ENCODE assay signal across 10 cellular contexts in genomic region chrX:106613277-106613676, GRCh38. TPM values are rescaled to one million over a fixed set of nuclear protein-coding genes. Genes with fewer than 3 reads are reported as not detected.
DNase-seq lines count a peak whose midpoint lies in the region; ATAC-seq and TF ChIP-seq lines count a peak whose summit lies in the region.
"Had no signal": no experiment of that assay in that cellular context is flagged by ENCODE, and none has a peak within 500 bp of the region (broad histone marks: within the 10 kb centered on the region; RNA-seq: fewer than 3 reads in every experiment).

No MANE protein-coding gene starts in this region.

- peak overlapping the region; percentile 80 for H3K4me3 Mint-ChIP-seq in activated naive CD4-positive, alpha-beta T cell treated with anti-CD3 and anti-CD28 coated beads, Interleukin-2, amount 10 ng/mL, durations not matched to agents 7 days and 5 days
- peak overlapping the region; percentile 84 for H3K4me3 Mint-ChIP-seq in activated CD4-positive, alpha-beta memory T cell treated with anti-CD3 and anti-CD28 coated beads for 36 hours
- peak overlapping the region; percentile 83 to 97 for H3K4me3 Mint-ChIP-seq in stimulated activated naive B cell treated with anti-CD40 and anti-IgM and Interleukin-4, amounts not matched to agents 10 μg/mL and 1 μg/mL and 100 μg/mL, for 72 hours

- H3K4me1 Mint-ChIP-seq in activated naive CD4-positive, alpha-beta T cell treated with anti-CD3 and anti-CD28 coated beads, Interleukin-2, amount 10 ng/mL, durations not matched to agents 7 days and 5 days, result peaks cover 24% of the 10 kb centered on the region
- H3K4me1 Mint-ChIP-seq in activated CD4-positive, alpha-beta memory T cell treated with anti-CD3 and anti-CD28 coated beads for 36 hours (ENCODE audit: low read depth), result peaks cover 23% of the 10 kb centered on the region
- H3K4me1 Mint-ChIP-seq in stimulated activated naive B cell treated with anti-CD40 and anti-IgM and Interleukin-4, amounts not matched to agents 10 μg/mL and 1 μg/mL and 100 μg/mL, for 72 hours, result peaks cover 3 to 11% of the 10 kb centered on the region in 2 donors

- no peaks in the 10 kb centered on the region for H3K27me3 Mint-ChIP-seq in activated naive CD4-positive, alpha-beta T cell treated with anti-CD3 and anti-CD28 coated beads, Interleukin-2, amount 10 ng/mL, durations not matched to agents 7 days and 5 days
- H3K27me3 Mint-ChIP-seq in activated CD4-positive, alpha-beta memory T cell treated with anti-CD3 and anti-CD28 coated beads for 36 hours, result no peaks in the 10 kb centered on the region
- H3K27me3 Mint-ChIP-seq in stimulated activated naive B cell treated with anti-CD40 and anti-IgM and Interleukin-4, amounts not matched to agents 10 μg/mL and 1 μg/mL and 100 μg/mL, for 72 hours, result no peaks in the 10 kb centered on the region

- no peak for ATAC-seq in stimulated activated naive B cell treated with anti-CD40 and anti-IgM and Interleukin-4, amounts not matched to agents 10 μg/mL and 1 μg/mL and 100 μg/mL, for 72 hours (replicated peaks)
- no peak for ATAC-seq in HG03280 (IDR thresholded peaks at IDR 0.05; ENCODE audit: unreplicated experiment)

- POLR2A ChIA-PET in activated CD4-positive, alpha-beta memory T cell treated with anti-CD3 and anti-CD28 coated beads for 36 hours (lab: Charles Lee), result no interaction called here

- no peak overlapping the region for H3K9ac ChIP-seq in iPS-18a (ENCODE audit: low read length)

- no peak for DNase-seq in activated naive CD4-positive, alpha-beta T cell treated with anti-CD3 and anti-CD28 coated beads, Interleukin-2, amount 10 ng/mL, durations not matched to agents 7 days and 5 days
- DNase-seq in activated naive CD4-positive, alpha-beta T cell treated with Interleukin-2 at 50 U/mL for 16 hours, result no peak
- DNase-seq in activated CD4-positive, alpha-beta memory T cell treated with anti-CD3 and anti-CD28 coated beads for 36 hours, result no peak
- no peak for DNase-seq in stimulated activated naive B cell treated with anti-CD40 and anti-IgM and Interleukin-4, amounts not matched to agents 10 μg/mL and 1 μg/mL and 100 μg/mL, for 72 hours
- DNase-seq in GM10266 (ENCODE audit: extremely low spot score), result no peak
- DNase-seq in putamen (ENCODE audit: low spot score), result no peak
- DNase-seq: NCI-H1694, Right ventricle myocardium superior had no signal

- H3K36me3 Mint-ChIP-seq in activated naive CD4-positive, alpha-beta T cell treated with anti-CD3 and anti-CD28 coated beads, Interleukin-2, amount 10 ng/mL, durations not matched to agents 7 days and 5 days, result no peaks in the 10 kb centered on the region
- no peaks in the 10 kb centered on the region for H3K36me3 Mint-ChIP-seq in activated CD4-positive, alpha-beta memory T cell treated with anti-CD3 and anti-CD28 coated beads for 36 hours
- no peaks in the 10 kb centered on the region for H3K36me3 Mint-ChIP-seq in stimulated activated naive B cell treated with anti-CD40 and anti-IgM and Interleukin-4, amounts not matched to agents 10 μg/mL and 1 μg/mL and 100 μg/mL, for 72 hours

- no peaks in the 10 kb centered on the region for H3K36me3 ChIP-seq in iPS-18a (ENCODE audit: control insufficient read depth, low read depth, low read length)

- CTCF ChIA-PET in activated naive CD4-positive, alpha-beta T cell treated with anti-CD3 and anti-CD28 coated beads, Interleukin-2, amount 10 ng/mL, durations not matched to agents 7 days and 5 days (lab: Charles Lee), result interaction anchor here (1.7 kb wide), 1 partner anchor 133 kb away, joined by 9 read pairs; no protein-coding TSS in a partner anchor
- CTCF ChIA-PET in activated CD4-positive, alpha-beta memory T cell treated with anti-CD3 and anti-CD28 coated beads for 36 hours (lab: Charles Lee), result interaction anchor here (0.8 to 1.6 kb wide), 2 partner anchors 132 to 135 kb away, joined by 3 to 5 read pairs; no protein-coding TSS in a partner anchor

- H3K27ac ChIP-seq in iPS-18a (ENCODE audit: low read length), result no peak overlapping the region

- peaks cover 12% of the 10 kb centered on the region for H3K4me1 ChIP-seq in iPS-18a (ENCODE audit: control insufficient read depth, low read depth, low read length)

- no peak overlapping the region for H3K27ac Mint-ChIP-seq in activated naive CD4-positive, alpha-beta T cell treated with anti-CD3 and anti-CD28 coated beads, Interleukin-2, amount 10 ng/mL, durations not matched to agents 7 days and 5 days
- H3K27ac Mint-ChIP-seq in activated CD4-positive, alpha-beta memory T cell treated with anti-CD3 and anti-CD28 coated beads for 36 hours, result no peak overlapping the region
- H3K27ac Mint-ChIP-seq in stimulated activated naive B cell treated with anti-CD40 and anti-IgM and Interleukin-4, amounts not matched to agents 10 μg/mL and 1 μg/mL and 100 μg/mL, for 72 hours, result no peak overlapping the region

- peaks cover 23% of the 10 kb centered on the region for H3K27me3 ChIP-seq in iPS-18a (ENCODE audit: control insufficient read depth, insufficient read depth, low read length)

- H3K9me3 Mint-ChIP-seq in activated naive CD4-positive, alpha-beta T cell treated with anti-CD3 and anti-CD28 coated beads, Interleukin-2, amount 10 ng/mL, durations not matched to agents 7 days and 5 days, result no peaks in the 10 kb centered on the region
- no peaks in the 10 kb centered on the region for H3K9me3 Mint-ChIP-seq in activated CD4-positive, alpha-beta memory T cell treated with anti-CD3 and anti-CD28 coated beads for 36 hours
- no peaks in the 10 kb centered on the region for H3K9me3 Mint-ChIP-seq in stimulated activated naive B cell treated with anti-CD40 and anti-IgM and Interleukin-4, amounts not matched to agents 10 μg/mL and 1 μg/mL and 100 μg/mL, for 72 hours

- H3K4me3 ChIP-seq in iPS-18a (ENCODE audit: low read length), result peak overlapping the region; percentile 85

- intact Hi-C loops in activated CD4-positive, alpha-beta memory T cell treated with anti-CD3 and anti-CD28 coated beads for 36 hours (cut with micrococcal nuclease), result loop anchor here (5.0 kb wide), 3 partner anchors 114 to 189 kb away; partner anchors contain the start of genes RNF128 and TBC1D8B

- H3K9me3 ChIP-seq in iPS-18a (ENCODE audit: control insufficient read depth, low read depth, low read length), result no peaks in the 10 kb centered on the region

- no peak for TF ChIP-seq CTCF in GM10266 (IDR thresholded peaks at IDR 0.05; ENCODE audit: control insufficient read depth, insufficient read depth, low read depth, missing control alignments)

RNA-seq across cellular contexts. Expression of gene RADX, which starts 1.5 kb away (rescaled TPM):
- 10 to 100 TPM; 11.8 to 12.7 TPM for total RNA-seq in activated CD4-positive, alpha-beta memory T cell treated with anti-CD3 and anti-CD28 coated beads for 36 hours
